Comparison of ENCODE assay signal across 13 cellular contexts in genomic region chr20:45059022-45059728, GRCh38. TPM values are rescaled to one million over a fixed set of nuclear protein-coding genes. Genes with fewer than 3 reads are reported as not detected.
A peak's percentile ranks its signal among the peaks of the same experiment; 100 is the strongest.
DNase-seq lines count a peak whose midpoint lies in the region; ATAC-seq and TF ChIP-seq lines count a peak whose summit lies in the region.
"Had no signal": no experiment of that assay in that cellular context is flagged by ENCODE, and none has a peak within 500 bp of the region (broad histone marks: within the 10 kb centered on the region; RNA-seq: fewer than 3 reads in every experiment).

No MANE protein-coding gene starts in this region.

- H3K4me3 Mint-ChIP-seq in Calu3 (ENCODE audit: low read depth, unreplicated experiment) (no peak overlapping the region), endodermal cell (no peak overlapping the region), mesothelial cell of epicardium (no peak overlapping the region)

- peak overlapping the region; percentile 68 for H3K27ac Mint-ChIP-seq in Calu3 (ENCODE audit: unreplicated experiment)
- no peak overlapping the region for H3K27ac Mint-ChIP-seq in endodermal cell
- no peak overlapping the region for H3K27ac Mint-ChIP-seq in mesothelial cell of epicardium

- POLR2A ChIA-PET in OCI-LY7 (lab: Charles Lee) = interaction anchor here (1.3 kb wide), 1 partner anchor 12 kb away, joined by 5 read pairs; no protein-coding TSS in a partner anchor

- 85 to 90% methylated on average over 4 to 5 of the region's 6 CpGs for WGBS in mesodermal cell (ENCODE audit: insufficient coverage in 2 of 2), 2 experiments
- WGBS in endodermal cell (ENCODE audit: insufficient coverage in 1 of 2, insufficient read length in 1 of 2), 2 experiments = 91 to 100% methylated on average over 6 of the region's 6 CpGs

- no peak overlapping the region for H2AFZ ChIP-seq in OCI-LY7 (ENCODE audit: low read length)
- H2AFZ ChIP-seq: hepatocyte had no signal

- intact Hi-C loops in Calu3 (cut with micrococcal nuclease; ENCODE audit: unreplicated experiment) (no loop called here), OCI-LY7 (cut with micrococcal nuclease; ENCODE audit: unreplicated experiment) (no loop called here)

- DNase-seq in Calu3 (no peak), OCI-LY7 (ENCODE audit: low spot score) (no peak), brain microvascular endothelial cell (peak; percentile 65), endodermal cell (no peak), mesothelial cell of epicardium (ENCODE audit: low spot score in 2 of 2, unreplicated experiment in 2 of 2) (no peak)
- DNase-seq: DMS153; stimulated activated CD4-positive, alpha-beta T cell treated with anti-CD3 and anti-CD28 coated beads, Interleukin-4, amount 100 ng/mL, for 4 hours had no signal

- H4K20me1 ChIP-seq in OCI-LY7 (ENCODE audit: insufficient read depth, low read length) = 0 out of 2 replicates have a peak, but pooled peaks cover 4% of the 10 kb centered on the region

- H3K27me3 ChIP-seq in brain microvascular endothelial cell (replicated peaks) = no peaks in the 10 kb centered on the region
- no peaks in the 10 kb centered on the region for H3K27me3 ChIP-seq in endodermal cell (ENCODE audit: control insufficient read depth, insufficient read depth, low read length, poor library complexity, severe bottlenecking)
- H3K27me3 ChIP-seq: ascending aorta, hepatocyte, neutrophil had no signal

- H3K9ac ChIP-seq in endodermal cell (ENCODE audit: extremely low read depth, low read length, poor library complexity, severe bottlenecking) = no peak overlapping the region

- no peak overlapping the region for H3K4me2 ChIP-seq in OCI-LY7 (ENCODE audit: low read length)
- H3K4me2 ChIP-seq: hepatocyte had no signal

- peaks cover 7% of the 10 kb centered on the region; the same call in 1 of the 2 replicates for H3K79me2 ChIP-seq in OCI-LY7 (ENCODE audit: insufficient read depth, low read depth, low read length)
- H3K79me2 ChIP-seq: hepatocyte had no signal

- in situ Hi-C loops in brain microvascular endothelial cell (cut with HindIII; ENCODE audit: low pct_ligation_motif_present, low sequenced_read_pairs) = no loop called here

- H3K9me2 ChIP-seq in OCI-LY7 (ENCODE audit: insufficient read depth, low read length) = no peaks in the 10 kb centered on the region

- peaks cover 33% of the 10 kb centered on the region for H3K4me1 Mint-ChIP-seq in Calu3 (ENCODE audit: low read depth, unreplicated experiment)
- peaks cover 12% of the 10 kb centered on the region for H3K4me1 Mint-ChIP-seq in endodermal cell
- no peaks in the 10 kb centered on the region for H3K4me1 Mint-ChIP-seq in mesothelial cell of epicardium

- H3K36me3 Mint-ChIP-seq in Calu3 (ENCODE audit: insufficient read depth, unreplicated experiment) (peaks cover 9% of the 10 kb centered on the region), endodermal cell (ENCODE audit: low read depth) (peaks cover 24% of the 10 kb centered on the region), mesothelial cell of epicardium (peaks cover 16% of the 10 kb centered on the region)

- no peaks in the 10 kb centered on the region for H3K9me3 ChIP-seq in OCI-LY7 (ENCODE audit: low read length)
- H3K9me3 ChIP-seq in mesodermal cell (ENCODE audit: control insufficient read depth, low read length) = no peaks in the 10 kb centered on the region
- H3K9me3 ChIP-seq in endodermal cell (ENCODE audit: control insufficient read depth, low read length) = peaks cover 5% of the 10 kb centered on the region
- H3K9me3 ChIP-seq: ascending aorta, neutrophil had no signal

- H3K27me3 Mint-ChIP-seq in Calu3 (ENCODE audit: unreplicated experiment) (no peaks in the 10 kb centered on the region), endodermal cell (ENCODE audit: insufficient read depth) (no peaks in the 10 kb centered on the region), mesothelial cell of epicardium (ENCODE audit: low read depth) (no peaks in the 10 kb centered on the region)

- H3K4me1 ChIP-seq in OCI-LY7 (ENCODE audit: insufficient read depth, low read length, poor library complexity, severe bottlenecking) = peaks cover 7% of the 10 kb centered on the region
- H3K4me1 ChIP-seq in mesodermal cell (ENCODE audit: control insufficient read depth, insufficient read depth, low read length, poor library complexity, severe bottlenecking) = peaks cover 30% of the 10 kb centered on the region
- no peaks in the 10 kb centered on the region for H3K4me1 ChIP-seq in endodermal cell (ENCODE audit: control insufficient read depth, insufficient read depth, low read length)
- H3K4me1 ChIP-seq: ascending aorta had no signal

- H3K4me3 ChIP-seq in OCI-LY7 (ENCODE audit: low read depth, low read length, poor library complexity, severe bottlenecking) = no peak overlapping the region
- H3K4me3 ChIP-seq in brain microvascular endothelial cell (ENCODE audit: low read depth, low read length) = no peak overlapping the region
- no peak overlapping the region for H3K4me3 ChIP-seq in mesodermal cell (ENCODE audit: extremely low read depth, insufficient read depth, low read length, poor library complexity, severe bottlenecking)
- H3K4me3 ChIP-seq in endodermal cell (ENCODE audit: low read length) = no peak overlapping the region
- H3K4me3 ChIP-seq: ascending aorta, hepatocyte had no signal

- H3K27ac ChIP-seq in OCI-LY7 (ENCODE audit: low read depth, low read length, poor library complexity, severe bottlenecking) (no peak overlapping the region), brain microvascular endothelial cell (peak overlapping the region; percentile 57), mesodermal cell (ENCODE audit: low read depth, low read length, severe bottlenecking) (peak overlapping the region; percentile 29), endodermal cell (ENCODE audit: low read depth, low read length) (no peak overlapping the region)
- H3K27ac ChIP-seq: ascending aorta, hepatocyte, neutrophil had no signal

- BruUV-seq in Calu3 (replicated peaks; lab: Mats Ljungman, UMichigan) (no TSS peak), OCI-LY7 (replicated peaks; lab: Mats Ljungman, UMichigan) (TSS peak; percentile 5)

- peaks cover 86% of the 10 kb centered on the region for H3K36me3 ChIP-seq in OCI-LY7 (ENCODE audit: insufficient read depth, low read length)
- no peaks in the 10 kb centered on the region for H3K36me3 ChIP-seq in brain microvascular endothelial cell (replicated peaks)
- peaks cover 36% of the 10 kb centered on the region for H3K36me3 ChIP-seq in mesodermal cell (ENCODE audit: control insufficient read depth, insufficient read depth, low read length)
- peaks cover 15% of the 10 kb centered on the region for H3K36me3 ChIP-seq in endodermal cell (ENCODE audit: control insufficient read depth, insufficient read depth, low read length)

- TF ChIP-seq CTCF in Calu3 (IDR thresholded peaks at IDR 0.05; ENCODE audit: unreplicated experiment) (no peak), OCI-LY7 (conservative IDR thresholded peaks at IDR 0.05; ENCODE audit: low read length) (no peak), brain microvascular endothelial cell (IDR thresholded peaks at IDR 0.05; ENCODE audit: low read depth, low read length, missing control alignments) (no peak), endodermal cell (conservative IDR thresholded peaks at IDR 0.05) (no peak), mesothelial cell of epicardium (IDR thresholded peaks at IDR 0.05; ENCODE audit: unreplicated experiment) (no peak)

- peaks cover 2% of the 10 kb centered on the region for H3K9me3 Mint-ChIP-seq in Calu3 (ENCODE audit: low read depth, unreplicated experiment)
- H3K9me3 Mint-ChIP-seq in endodermal cell = peaks cover 12% of the 10 kb centered on the region
- H3K9me3 Mint-ChIP-seq in mesothelial cell of epicardium = peaks cover 4% of the 10 kb centered on the region

- ATAC-seq in GM19452 (IDR thresholded peaks at IDR 0.05; ENCODE audit: unreplicated experiment) (no peak), GM21576 (IDR thresholded peaks at IDR 0.05; ENCODE audit: unreplicated experiment) (no peak)

- CTCF ChIA-PET in Calu3 (lab: Charles Lee) = no interaction called here
- CTCF ChIA-PET in OCI-LY7 (lab: Charles Lee; ENCODE audit: unreplicated experiment) = no interaction called here

RNA-seq across cellular contexts. Expression of gene KCNS1, which starts 41.8 kb away (rescaled TPM):
- total RNA-seq in Calu3 (2022) (10.4 and 10.7 TPM in 2 replicates), OCI-LY7 (2022) (not detected in 2 replicates), endodermal cell (1 to 10 TPM in 1 of 2 donors, under 1 TPM in 1; 0.18 to 1.5 TPM), mesothelial cell of epicardium (0.09 TPM in 1 of 3 replicates, not detected in the others)
- not detected in 2 replicates for total RNA-seq in OCI-LY7 (2014; rRNA removed; shearing (Covaris generic))
- polyA plus RNA-seq in mesodermal cell (2013, experiment 1 of 2) = 8.1 TPM
- 8.5 TPM for polyA plus RNA-seq in mesodermal cell (2013, experiment 2 of 2)
- polyA plus RNA-seq in endodermal cell (2013, experiment 1 of 2) = 0.28 TPM
- 0.25 TPM for polyA plus RNA-seq in endodermal cell (2013, experiment 2 of 2)
- total RNA-seq: ascending aorta had no signal

RNA-seq across cellular contexts. Expression of gene WFDC5, which starts 55.8 kb away (rescaled TPM):
- not detected in 2 replicates for total RNA-seq in Calu3 (2022)
- total RNA-seq in OCI-LY7 (2014; rRNA removed; shearing (Covaris generic)) = not detected in 2 replicates
- not detected in 2 replicates for total RNA-seq in OCI-LY7 (2022)
- not detected for polyA plus RNA-seq in mesodermal cell (2013, experiment 1 of 2)
- not detected for polyA plus RNA-seq in mesodermal cell (2013, experiment 2 of 2)
- total RNA-seq in endodermal cell = not detected
- not detected for polyA plus RNA-seq in endodermal cell (2013, experiment 1 of 2)
- not detected for polyA plus RNA-seq in endodermal cell (2013, experiment 2 of 2)
- total RNA-seq in mesothelial cell of epicardium = not detected in 3 replicates
- total RNA-seq: ascending aorta had no signal
- polyA plus RNA-seq: hepatocyte had no signal

Comparison
In these comparisons a context has a peak if more than half of its experiments do, and no peak if none do; other contexts are left out.
1. H3K27ac ChIP-seq: peak in brain microvascular endothelial cell (single experiment) and mesodermal cell (single experiment); none in OCI-LY7 (single experiment) and endodermal cell (single experiment).